Comparison of ENCODE assay signal across 22 cellular contexts in genomic region chr6:122998403-122998965, GRCh38. TPM values are rescaled to one million over a fixed set of nuclear protein-coding genes. Genes with fewer than 3 reads are reported as not detected.
DNase-seq lines count a peak whose midpoint lies in the region; ATAC-seq and TF ChIP-seq lines count a peak whose summit lies in the region.
"Had no signal": no experiment of that assay in that cellular context is flagged by ENCODE, and none has a peak within 500 bp of the region (broad histone marks: within the 10 kb centered on the region; RNA-seq: fewer than 3 reads in every experiment).

No MANE protein-coding gene starts in this region.

- H3K27ac Mint-ChIP-seq in activated T-cell treated with anti-CD3 and anti-CD28 coated beads, Interleukin-2, amount 50 U/mL, for 24 hours = no peak overlapping the region
- H3K27ac Mint-ChIP-seq: CD8-positive, alpha-beta T cell; HFFc6 had no signal

- no peaks in the 10 kb centered on the region for H3K36me3 ChIP-seq in neural cell (ENCODE audit: insufficient read depth, low read length)
- H3K36me3 ChIP-seq: MG63, SJSA1 had no signal

- H3K9me3 ChIP-seq in neural cell (ENCODE audit: low read length) = no peaks in the 10 kb centered on the region
- H3K9me3 ChIP-seq: MG63, SJSA1 had no signal

- no peak for TF ChIP-seq CTCF in neural cell (IDR thresholded peaks at IDR 0.05; ENCODE audit: poor library complexity, severe bottlenecking)

- peak overlapping the region; percentile 14 for H3K27ac ChIP-seq in neural cell (ENCODE audit: low read length)
- H3K27ac ChIP-seq: 22Rv1, SJSA1 had no signal

- peak overlapping the region; percentile 18 for H3K9ac ChIP-seq in neural cell (ENCODE audit: low read length)

- peaks cover 2% of the 10 kb centered on the region for H3K9me3 Mint-ChIP-seq in activated T-cell treated with anti-CD3 and anti-CD28 coated beads, Interleukin-2, amount 50 U/mL, for 24 hours
- H3K9me3 Mint-ChIP-seq: CD8-positive, alpha-beta T cell had no signal

- H3F3A ChIP-seq in neural cell (ENCODE audit: insufficient read depth, low read length, poor library complexity, severe bottlenecking) = no peaks in the 10 kb centered on the region

- peak overlapping the region; percentile 76 for H3K4me2 ChIP-seq in neural cell (ENCODE audit: low read length)

- peaks cover 5% of the 10 kb centered on the region for H3K4me1 Mint-ChIP-seq in activated T-cell treated with anti-CD3 and anti-CD28 coated beads, Interleukin-2, amount 50 U/mL, for 24 hours (ENCODE audit: low read depth)

- no peaks in the 10 kb centered on the region for H3K9me2 ChIP-seq in neural cell (ENCODE audit: insufficient read depth, low read length)

- no peak overlapping the region for H3K4me3 Mint-ChIP-seq in activated T-cell treated with anti-CD3 and anti-CD28 coated beads, Interleukin-2, amount 50 U/mL, for 24 hours
- H3K4me3 Mint-ChIP-seq: CD8-positive, alpha-beta T cell; HFFc6 had no signal

- no peak overlapping the region for H2AFZ ChIP-seq in neural cell (ENCODE audit: low read depth, low read length)

- no peaks in the 10 kb centered on the region for H3K27me3 ChIP-seq in neural cell (ENCODE audit: insufficient read depth, low read depth, low read length)

- no peaks in the 10 kb centered on the region for H3K36me3 Mint-ChIP-seq in activated T-cell treated with anti-CD3 and anti-CD28 coated beads, Interleukin-2, amount 50 U/mL, for 24 hours (ENCODE audit: low read depth)
- H3K36me3 Mint-ChIP-seq: CD8-positive, alpha-beta T cell had no signal

- TF ChIP-seq POLR2A in GM18505 (IDR thresholded peaks at IDR 0.05; ENCODE audit: borderline replicate concordance, extremely low read depth, insufficient read depth, insufficient read length) = no peak

- in situ Hi-C loops in G401 (cut with HindIII; ENCODE audit: low sequenced_read_pairs) = no loop called here

- peak overlapping the region; percentile 85 for H3K4me3 ChIP-seq in neural cell (ENCODE audit: low read length)
- H3K4me3 ChIP-seq: K562, MG63, SJSA1 had no signal

- H3K27me3 Mint-ChIP-seq in activated T-cell treated with anti-CD3 and anti-CD28 coated beads, Interleukin-2, amount 50 U/mL, for 24 hours = peaks cover 44% of the 10 kb centered on the region

- peaks cover 48% of the 10 kb centered on the region for H3K79me2 ChIP-seq in neural cell (replicated peaks; ENCODE audit: insufficient read depth, low read length)

- DNase-seq in DMS79 treated with DMSO at 0.1 percent for 48 hours (lab: John Stamatoyannopoulos, UW) (peak; percentile 13), DMS79 (lab: John Stamatoyannopoulos, UW) (no peak), G401 (ENCODE audit: low spot score) (peak; percentile 68), SK-N-DZ (ENCODE audit: low spot score) (peak; percentile 48), AG08396 (ENCODE audit: low spot score) (no peak)
- DNase-seq in activated T-cell treated with anti-CD3 and anti-CD28 coated beads, Interleukin-2, amount 50 U/mL, for 24 hours = no peak
- DNase-seq: AML-193; CD8-positive, alpha-beta T cell; EL; HFFc6; MG63; NCI-H1436; NCI-H2029 treated with DMSO at 0.1 percent for 48 hours; NCI-H510A; NCI-H748 treated with DMSO at 0.1 percent for 48 hours; OCI-M1 had no signal

- no peaks in the 10 kb centered on the region for H4K20me1 ChIP-seq in neural cell (ENCODE audit: insufficient read depth)

- no peak for ATAC-seq in GM18505 (IDR thresholded peaks at IDR 0.05; ENCODE audit: unreplicated experiment)
- ATAC-seq: CD8-positive, alpha-beta T cell; K562 had no signal

- no peak for TF ChIP-seq RAD21 in neural cell (conservative IDR thresholded peaks at IDR 0.05)

- no peak for TF ChIP-seq EP300 in neural cell (conservative IDR thresholded peaks at IDR 0.05; ENCODE audit: poor library complexity, severe bottlenecking)

TF ChIP-seq in neural cell, 6 proteins besides CTCF, POLR2A, EP300 and RAD21:
- TF ChIP-seq EZH2 (IDR thresholded peaks at IDR 0.05; ENCODE audit: borderline replicate concordance, insufficient read depth, low read length, poor library complexity, severe bottlenecking) (no peak), MXI1 (conservative IDR thresholded peaks at IDR 0.05; ENCODE audit: poor library complexity, severe bottlenecking) (no peak), POLR2AphosphoS5 (IDR thresholded peaks at IDR 0.05) (no peak), SMC3 (conservative IDR thresholded peaks at IDR 0.05; ENCODE audit: poor library complexity) (no peak), REST (IDR thresholded peaks at IDR 0.05; ENCODE audit: borderline replicate concordance) (no peak), TAF1 (IDR thresholded peaks at IDR 0.05; ENCODE audit: low read depth) (no peak)

RNA-seq across cellular contexts. Expression of gene CLVS2, which starts 2.4 kb away (rescaled TPM):
- not detected in 2 replicates for total RNA-seq in G401 (2014; rRNA removed; shearing (Covaris generic))
- polyA plus RNA-seq in SK-N-DZ (2014; cell fraction: cytosol; rRNA removed) = 5.7 and 7.8 TPM in 2 replicates
- 6.4 and 6.8 TPM in 2 replicates for polyA plus RNA-seq in SK-N-DZ (2014; cell fraction: nucleus; rRNA removed)
- polyA plus RNA-seq in neural cell = 11.5 and 12.9 TPM in 2 replicates
- 39.4 and 51.2 TPM in 2 replicates for polyA minus RNA-seq in neural cell
- total RNA-seq: CD8-positive, alpha-beta T cell; HFFc6; SJSA1; T-helper 1 cell treated with Interleukin-12 subunit alpha and Interleukin-12 subunit beta and Interleukin-4 antibody, amounts not matched to agents 30 ng/mL and 1 ng/mL, for 36 hours had no signal

Comparison
In these comparisons a context has a peak if more than half of its experiments do, and no peak if none do; other contexts are left out.
1. DNase-seq: peak in DMS79 treated with DMSO at 0.1 percent for 48 hours (single experiment), G401 (single experiment) and SK-N-DZ (single experiment); none in DMS79 (single experiment), activated T-cell treated with anti-CD3 and anti-CD28 coated beads, Interleukin-2, amount 50 U/mL, for 24 hours (single experiment) and AG08396 (single experiment).